ENCODE assay signal across 2 cellular contexts in the genomic region with DNA sequence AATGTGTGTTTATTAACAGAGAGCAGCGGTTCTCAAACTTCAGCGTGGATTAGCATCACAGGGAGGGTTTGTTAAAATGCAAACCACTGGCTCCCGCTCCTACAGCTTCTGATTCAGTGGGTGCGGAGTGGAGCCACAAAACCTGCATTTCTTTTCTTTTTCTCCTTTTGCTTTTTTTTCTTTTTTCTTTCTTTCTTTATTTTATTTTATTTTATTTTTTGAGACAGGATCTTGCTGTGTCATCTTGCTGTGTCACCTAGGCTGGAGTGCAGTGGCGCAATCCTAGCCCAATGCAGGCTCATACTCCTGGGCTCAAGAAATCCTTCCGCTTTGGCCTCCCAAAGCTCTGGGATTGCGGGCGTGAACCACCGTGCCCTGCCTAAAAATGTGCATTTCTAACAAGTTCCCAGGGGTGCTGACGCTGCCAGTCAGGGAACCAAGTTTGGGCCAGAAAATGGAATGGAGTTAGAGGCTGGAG.
TF ChIP-seq lines count a peak whose summit lies in the region.

No MANE protein-coding gene starts in this region.

TF ChIP-seq in GM23338, 12 proteins besides CTCF, POLR2A, EP300 and RAD21:
- TF ChIP-seq, protein P1, sequence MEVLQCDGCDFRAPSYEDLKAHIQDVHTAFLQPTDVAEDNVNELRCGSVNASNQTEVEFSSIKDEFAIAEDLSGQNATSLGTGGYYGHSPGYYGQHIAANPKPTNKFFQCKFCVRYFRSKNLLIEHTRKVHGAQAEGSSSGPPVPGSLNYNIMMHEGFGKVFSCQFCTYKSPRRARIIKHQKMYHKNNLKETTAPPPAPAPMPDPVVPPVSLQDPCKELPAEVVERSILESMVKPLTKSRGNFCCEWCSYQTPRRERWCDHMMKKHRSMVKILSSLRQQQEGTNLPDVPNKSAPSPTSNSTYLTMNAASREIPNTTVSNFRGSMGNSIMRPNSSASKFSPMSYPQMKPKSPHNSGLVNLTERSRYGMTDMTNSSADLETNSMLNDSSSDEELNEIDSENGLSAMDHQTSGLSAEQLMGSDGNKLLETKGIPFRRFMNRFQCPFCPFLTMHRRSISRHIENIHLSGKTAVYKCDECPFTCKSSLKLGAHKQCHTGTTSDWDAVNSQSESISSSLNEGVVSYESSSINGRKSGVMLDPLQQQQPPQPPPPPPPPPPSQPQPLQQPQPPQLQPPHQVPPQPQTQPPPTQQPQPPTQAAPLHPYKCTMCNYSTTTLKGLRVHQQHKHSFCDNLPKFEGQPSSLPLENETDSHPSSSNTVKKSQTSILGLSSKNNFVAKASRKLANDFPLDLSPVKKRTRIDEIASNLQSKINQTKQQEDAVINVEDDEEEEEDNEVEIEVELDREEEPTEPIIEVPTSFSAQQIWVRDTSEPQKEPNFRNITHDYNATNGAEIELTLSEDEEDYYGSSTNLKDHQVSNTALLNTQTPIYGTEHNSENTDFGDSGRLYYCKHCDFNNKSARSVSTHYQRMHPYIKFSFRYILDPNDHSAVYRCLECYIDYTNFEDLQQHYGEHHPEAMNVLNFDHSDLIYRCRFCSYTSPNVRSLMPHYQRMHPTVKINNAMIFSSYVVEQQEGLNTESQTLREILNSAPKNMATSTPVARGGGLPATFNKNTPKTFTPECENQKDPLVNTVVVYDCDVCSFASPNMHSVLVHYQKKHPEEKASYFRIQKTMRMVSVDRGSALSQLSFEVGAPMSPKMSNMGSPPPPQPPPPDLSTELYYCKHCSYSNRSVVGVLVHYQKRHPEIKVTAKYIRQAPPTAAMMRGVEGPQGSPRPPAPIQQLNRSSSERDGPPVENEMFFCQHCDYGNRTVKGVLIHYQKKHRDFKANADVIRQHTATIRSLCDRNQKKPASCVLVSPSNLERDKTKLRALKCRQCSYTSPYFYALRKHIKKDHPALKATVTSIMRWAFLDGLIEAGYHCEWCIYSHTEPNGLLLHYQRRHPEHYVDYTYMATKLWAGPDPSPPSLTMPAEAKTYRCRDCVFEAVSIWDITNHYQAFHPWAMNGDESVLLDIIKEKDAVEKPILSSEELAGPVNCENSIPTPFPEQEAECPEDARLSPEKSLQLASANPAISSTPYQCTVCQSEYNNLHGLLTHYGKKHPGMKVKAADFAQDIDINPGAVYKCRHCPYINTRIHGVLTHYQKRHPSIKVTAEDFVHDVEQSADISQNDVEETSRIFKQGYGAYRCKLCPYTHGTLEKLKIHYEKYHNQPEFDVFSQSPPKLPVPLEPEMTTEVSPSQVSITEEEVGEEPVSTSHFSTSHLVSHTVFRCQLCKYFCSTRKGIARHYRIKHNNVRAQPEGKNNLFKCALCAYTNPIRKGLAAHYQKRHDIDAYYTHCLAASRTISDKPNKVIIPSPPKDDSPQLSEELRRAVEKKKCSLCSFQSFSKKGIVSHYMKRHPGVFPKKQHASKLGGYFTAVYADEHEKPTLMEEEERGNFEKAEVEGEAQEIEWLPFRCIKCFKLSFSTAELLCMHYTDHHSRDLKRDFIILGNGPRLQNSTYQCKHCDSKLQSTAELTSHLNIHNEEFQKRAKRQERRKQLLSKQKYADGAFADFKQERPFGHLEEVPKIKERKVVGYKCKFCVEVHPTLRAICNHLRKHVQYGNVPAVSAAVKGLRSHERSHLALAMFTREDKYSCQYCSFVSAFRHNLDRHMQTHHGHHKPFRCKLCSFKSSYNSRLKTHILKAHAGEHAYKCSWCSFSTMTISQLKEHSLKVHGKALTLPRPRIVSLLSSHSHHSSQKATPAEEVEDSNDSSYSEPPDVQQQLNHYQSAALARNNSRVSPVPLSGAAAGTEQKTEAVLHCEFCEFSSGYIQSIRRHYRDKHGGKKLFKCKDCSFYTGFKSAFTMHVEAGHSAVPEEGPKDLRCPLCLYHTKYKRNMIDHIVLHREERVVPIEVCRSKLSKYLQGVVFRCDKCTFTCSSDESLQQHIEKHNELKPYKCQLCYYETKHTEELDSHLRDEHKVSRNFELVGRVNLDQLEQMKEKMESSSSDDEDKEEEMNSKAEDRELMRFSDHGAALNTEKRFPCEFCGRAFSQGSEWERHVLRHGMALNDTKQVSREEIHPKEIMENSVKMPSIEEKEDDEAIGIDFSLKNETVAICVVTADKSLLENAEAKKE (CRISPR knock-in tag; IDR thresholded peaks at IDR 0.05), result no peak
- TF ChIP-seq STAT1 (IDR thresholded peaks at IDR 0.05; ENCODE audit: unreplicated experiment), result no peak
- TF ChIP-seq, protein P2, sequence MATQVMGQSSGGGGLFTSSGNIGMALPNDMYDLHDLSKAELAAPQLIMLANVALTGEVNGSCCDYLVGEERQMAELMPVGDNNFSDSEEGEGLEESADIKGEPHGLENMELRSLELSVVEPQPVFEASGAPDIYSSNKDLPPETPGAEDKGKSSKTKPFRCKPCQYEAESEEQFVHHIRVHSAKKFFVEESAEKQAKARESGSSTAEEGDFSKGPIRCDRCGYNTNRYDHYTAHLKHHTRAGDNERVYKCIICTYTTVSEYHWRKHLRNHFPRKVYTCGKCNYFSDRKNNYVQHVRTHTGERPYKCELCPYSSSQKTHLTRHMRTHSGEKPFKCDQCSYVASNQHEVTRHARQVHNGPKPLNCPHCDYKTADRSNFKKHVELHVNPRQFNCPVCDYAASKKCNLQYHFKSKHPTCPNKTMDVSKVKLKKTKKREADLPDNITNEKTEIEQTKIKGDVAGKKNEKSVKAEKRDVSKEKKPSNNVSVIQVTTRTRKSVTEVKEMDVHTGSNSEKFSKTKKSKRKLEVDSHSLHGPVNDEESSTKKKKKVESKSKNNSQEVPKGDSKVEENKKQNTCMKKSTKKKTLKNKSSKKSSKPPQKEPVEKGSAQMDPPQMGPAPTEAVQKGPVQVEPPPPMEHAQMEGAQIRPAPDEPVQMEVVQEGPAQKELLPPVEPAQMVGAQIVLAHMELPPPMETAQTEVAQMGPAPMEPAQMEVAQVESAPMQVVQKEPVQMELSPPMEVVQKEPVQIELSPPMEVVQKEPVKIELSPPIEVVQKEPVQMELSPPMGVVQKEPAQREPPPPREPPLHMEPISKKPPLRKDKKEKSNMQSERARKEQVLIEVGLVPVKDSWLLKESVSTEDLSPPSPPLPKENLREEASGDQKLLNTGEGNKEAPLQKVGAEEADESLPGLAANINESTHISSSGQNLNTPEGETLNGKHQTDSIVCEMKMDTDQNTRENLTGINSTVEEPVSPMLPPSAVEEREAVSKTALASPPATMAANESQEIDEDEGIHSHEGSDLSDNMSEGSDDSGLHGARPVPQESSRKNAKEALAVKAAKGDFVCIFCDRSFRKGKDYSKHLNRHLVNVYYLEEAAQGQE (IDR thresholded peaks at IDR 0.05; ENCODE audit: unreplicated experiment), result no peak
- TF ChIP-seq, protein P3, sequence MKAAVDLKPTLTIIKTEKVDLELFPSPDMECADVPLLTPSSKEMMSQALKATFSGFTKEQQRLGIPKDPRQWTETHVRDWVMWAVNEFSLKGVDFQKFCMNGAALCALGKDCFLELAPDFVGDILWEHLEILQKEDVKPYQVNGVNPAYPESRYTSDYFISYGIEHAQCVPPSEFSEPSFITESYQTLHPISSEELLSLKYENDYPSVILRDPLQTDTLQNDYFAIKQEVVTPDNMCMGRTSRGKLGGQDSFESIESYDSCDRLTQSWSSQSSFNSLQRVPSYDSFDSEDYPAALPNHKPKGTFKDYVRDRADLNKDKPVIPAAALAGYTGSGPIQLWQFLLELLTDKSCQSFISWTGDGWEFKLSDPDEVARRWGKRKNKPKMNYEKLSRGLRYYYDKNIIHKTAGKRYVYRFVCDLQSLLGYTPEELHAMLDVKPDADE (IDR thresholded peaks at IDR 0.05), result no peak
- no peak for TF ChIP-seq EZH2 (IDR thresholded peaks at IDR 0.05; ENCODE audit: low read depth, unreplicated experiment)
- TF ChIP-seq JUNB (IDR thresholded peaks at IDR 0.05; ENCODE audit: unreplicated experiment), result no peak
- no peak for TF ChIP-seq POLR2AphosphoS5 (IDR thresholded peaks at IDR 0.05; ENCODE audit: low read depth)
- no peak for TF ChIP-seq ZNF114 (CRISPR knock-in tag; IDR thresholded peaks at IDR 0.05)
- TF ChIP-seq EZH2phosphoT487 (IDR thresholded peaks at IDR 0.05; ENCODE audit: unreplicated experiment), result no peak
- no peak for TF ChIP-seq ZNF331 (CRISPR knock-in tag; IDR thresholded peaks at IDR 0.05; ENCODE audit: low read depth)

TF ChIP-seq in H1, 55 proteins besides CTCF, POLR2A, EP300 and RAD21:
- TF ChIP-seq CBX5 (IDR thresholded peaks at IDR 0.05; ENCODE audit: low read depth, low read length), result no peak
- TF ChIP-seq BCL11A (IDR thresholded peaks at IDR 0.05; ENCODE audit: low read depth in 2 of 2, low read length in 2 of 2), result no peak
- no peak for TF ChIP-seq GTF2F1 (IDR thresholded peaks at IDR 0.05; ENCODE audit: borderline replicate concordance, low read depth, low read length)
- peak; percentile 64; the same call in 1 of the 2 replicates for TF ChIP-seq MAFK (IDR thresholded peaks at IDR 0.05; ENCODE audit: low read depth, low read length)
- no peak for TF ChIP-seq KDM5A (IDR thresholded peaks at IDR 0.05; ENCODE audit: low read length)
- peak; percentile 94 for TF ChIP-seq BACH1 (IDR thresholded peaks at IDR 0.05; ENCODE audit: low read length)
- TF ChIP-seq CEBPB (IDR thresholded peaks at IDR 0.05; ENCODE audit: low read depth, low read length), result peak; percentile 86
- no peak for TF ChIP-seq TAF1 (IDR thresholded peaks at IDR 0.05; ENCODE audit: low read depth, low read length)
